ENCODE assay signal across 8 cellular contexts in the genomic region with DNA sequence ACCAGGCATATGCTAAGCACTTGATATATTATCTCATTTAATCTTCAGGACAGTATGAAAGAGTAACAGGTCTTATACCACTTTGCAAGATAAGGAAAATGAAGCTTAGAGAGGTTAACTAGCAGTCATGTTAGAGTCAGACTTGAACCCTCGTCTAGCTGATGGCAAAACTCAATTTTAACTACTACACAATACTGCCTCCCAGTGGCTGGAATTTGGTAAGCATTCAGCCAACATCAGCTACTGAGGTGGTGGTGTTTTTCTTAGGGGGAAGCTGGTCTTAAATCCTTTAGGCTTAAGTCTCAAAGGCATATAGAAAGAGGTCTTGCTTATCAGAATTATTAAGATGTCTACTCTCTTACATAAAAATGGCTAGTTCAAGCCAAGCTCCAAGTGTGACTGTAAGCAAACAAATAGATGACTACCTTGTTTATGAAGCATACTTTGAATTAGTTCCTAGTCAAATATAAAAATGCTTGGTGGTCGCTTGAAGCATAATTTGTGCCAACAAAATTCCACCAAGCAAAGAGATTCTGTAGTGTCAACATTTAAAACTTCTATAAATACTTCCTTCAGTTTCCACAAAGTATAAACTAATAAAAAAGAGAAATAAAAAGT.
A peak's percentile ranks its signal among the peaks of the same experiment; 100 is the strongest.
DNase-seq lines count a peak whose midpoint lies in the region; ATAC-seq, FAIRE-seq and TF ChIP-seq lines count a peak whose summit lies in the region.

No MANE protein-coding gene starts in this region.

- TF ChIP-seq CTCF in A673 (conservative IDR thresholded peaks at IDR 0.05; ENCODE audit: low read depth, low read length) (peak; percentile 77), OCI-LY1 (IDR thresholded peaks at IDR 0.05; ENCODE audit: low read length) (peak; percentile 72), esophagus muscularis mucosa (IDR thresholded peaks at IDR 0.05) (peak; percentile 44 to 58 (median 53)), neural progenitor cell (IDR thresholded peaks at IDR 0.05) (peak; percentile 89)

- H3K36me3 Mint-ChIP-seq in neural progenitor cell: no peaks in the 10 kb centered on the region

- POLR2A ChIA-PET in A673 (lab: Charles Lee; ENCODE audit: low non-redundant PET): no interaction called here

- H3K4me3 ChIP-seq in A673 (ENCODE audit: low read depth, low read length, poor library complexity, severe bottlenecking) (no peak overlapping the region), OCI-LY1 (ENCODE audit: low read depth, low read length, poor library complexity, severe bottlenecking) (no peak overlapping the region), esophagus muscularis mucosa (no peak overlapping the region), neural progenitor cell (no peak overlapping the region)

- H3K9ac ChIP-seq in OCI-LY1 (ENCODE audit: low read length): no peak overlapping the region
- no peak overlapping the region for H3K9ac ChIP-seq in neural progenitor cell

- WGBS in esophagus muscularis mucosa: 30% methylated on average over 2 of the region's 2 CpGs

- H3K79me2 ChIP-seq in OCI-LY1 (ENCODE audit: insufficient read depth, low read length) (no peaks in the 10 kb centered on the region), neural progenitor cell (ENCODE audit: low read depth) (no peaks in the 10 kb centered on the region)

- ATAC-seq in HG03066 (IDR thresholded peaks at IDR 0.05; ENCODE audit: low read depth, unreplicated experiment): peak; percentile 78
- ATAC-seq in GM21447 (IDR thresholded peaks at IDR 0.05; ENCODE audit: unreplicated experiment): no peak

- peak; percentile 30 for FAIRE-seq in GM12892 (lab: Jason Lieb, UNC)

- H2AFZ ChIP-seq in OCI-LY1 (ENCODE audit: low read length): no peak overlapping the region
- H2AFZ ChIP-seq in neural progenitor cell (replicated peaks): no peak overlapping the region

- no peak overlapping the region for H3K27ac Mint-ChIP-seq in neural progenitor cell

- H3K4me1 ChIP-seq in A673 (ENCODE audit: insufficient read depth, low read length, poor library complexity, severe bottlenecking) (no peaks in the 10 kb centered on the region), OCI-LY1 (ENCODE audit: insufficient read depth, low read length, severe bottlenecking) (no peaks in the 10 kb centered on the region), esophagus muscularis mucosa (peaks cover 0 to 3% (median 0%) of the 10 kb centered on the region in 4 donors), neural progenitor cell (peaks cover 20% of the 10 kb centered on the region)

- TF ChIP-seq POLR2A in GM12892 (IDR thresholded peaks at IDR 0.05; ENCODE audit: low read depth, low read length) (no peak), esophagus muscularis mucosa (IDR thresholded peaks at IDR 0.05; ENCODE audit: low read depth) (no peak)

- H3K27me3 ChIP-seq in A673 (replicated peaks; ENCODE audit: insufficient read depth, low read depth, low read length, poor library complexity) (peaks cover 22% of the 10 kb centered on the region), OCI-LY1 (ENCODE audit: insufficient read depth, low read length) (no peaks in the 10 kb centered on the region), esophagus muscularis mucosa (no peaks in the 10 kb centered on the region), neural progenitor cell (no peaks in the 10 kb centered on the region)

- CTCF ChIA-PET in A673 (lab: Charles Lee): interaction anchor here (0.5 to 1.1 kb wide), 4 partner anchors 173 to 882 kb away, joined by 3 to 5 read pairs (median 4); no protein-coding TSS in a partner anchor

- no peaks in the 10 kb centered on the region for H3K9me3 ChIP-seq in A673 (ENCODE audit: low read depth, low read length, poor library complexity, severe bottlenecking)
- no peaks in the 10 kb centered on the region for H3K9me3 ChIP-seq in OCI-LY1 (ENCODE audit: low read length)
- no peaks in the 10 kb centered on the region for H3K9me3 ChIP-seq in esophagus muscularis mucosa
- H3K9me3 ChIP-seq in neural progenitor cell (ENCODE audit: low read depth): no peaks in the 10 kb centered on the region

- TF ChIP-seq EP300 in esophagus muscularis mucosa (IDR thresholded peaks at IDR 0.05): no peak

- H3K9me2 ChIP-seq in OCI-LY1 (ENCODE audit: low read depth, low read length): no peaks in the 10 kb centered on the region

- peaks cover 4% of the 10 kb centered on the region for H3K4me1 Mint-ChIP-seq in neural progenitor cell

- intact Hi-C loops in A673 (cut with micrococcal nuclease; ENCODE audit: unreplicated experiment): loop anchor here (2.0 to 5.0 kb wide), 2 partner anchors 714 to 870 kb away; no protein-coding TSS in a partner anchor
- intact Hi-C loops in esophagus muscularis mucosa (cut with DNase I): loop anchor here (10.0 kb wide), 1 partner anchor 716 kb away; no protein-coding TSS in a partner anchor

- H3K9me3 Mint-ChIP-seq in neural progenitor cell: no peaks in the 10 kb centered on the region

- H3K27me3 Mint-ChIP-seq in neural progenitor cell (ENCODE audit: insufficient read depth, low read depth): no peaks in the 10 kb centered on the region

- BruUV-seq in A673 (replicated peaks; lab: Mats Ljungman, UMichigan): no TSS peak

- H3K27ac ChIP-seq in A673 (ENCODE audit: low read depth, low read length, poor library complexity, severe bottlenecking): no peak overlapping the region
- no peak overlapping the region for H3K27ac ChIP-seq in OCI-LY1 (ENCODE audit: low read depth, low read length, poor library complexity, severe bottlenecking)
- no peak overlapping the region for H3K27ac ChIP-seq in esophagus muscularis mucosa (replicated peaks in 1 of 4)
- H3K27ac ChIP-seq in neural progenitor cell: no peak overlapping the region

- DNase-seq in A673 (ENCODE audit: low spot score): peak; percentile 50
- peak; percentile 0 for DNase-seq in GM12892 (ENCODE audit: insufficient read length)
- DNase-seq in esophagus muscularis mucosa (ENCODE audit: extremely low spot score): no peak
- peak; percentile 76 for DNase-seq in neural progenitor cell (ENCODE audit: low spot score)
- no peak for DNase-seq in stimulated activated CD4-positive, alpha-beta T cell treated with anti-CD3 and anti-CD28 coated beads, Interleukin-15, amount 100 ng/mL, for 24 hours

- H3F3A ChIP-seq in OCI-LY1 (ENCODE audit: insufficient read depth, low read length) (no peaks in the 10 kb centered on the region), neural progenitor cell (ENCODE audit: low read depth) (no peaks in the 10 kb centered on the region)

- H3K36me3 ChIP-seq in A673 (ENCODE audit: insufficient read depth, low read length, poor library complexity, severe bottlenecking) (no peaks in the 10 kb centered on the region), OCI-LY1 (ENCODE audit: insufficient read depth, low read length) (no peaks in the 10 kb centered on the region), esophagus muscularis mucosa (no peaks in the 10 kb centered on the region), neural progenitor cell (no peaks in the 10 kb centered on the region)

- H3K4me2 ChIP-seq in OCI-LY1 (ENCODE audit: low read length) (no peak overlapping the region), neural progenitor cell (no peak overlapping the region)

- H4K20me1 ChIP-seq in OCI-LY1 (ENCODE audit: insufficient read depth, low read length) (no peaks in the 10 kb centered on the region), neural progenitor cell (ENCODE audit: low read depth) (no peaks in the 10 kb centered on the region)

- no peak overlapping the region for H3K4me3 Mint-ChIP-seq in neural progenitor cell

Comparison
In these comparisons a context has a peak if more than half of its experiments do, and no peak if none do; other contexts are left out.
1. DNase-seq: peak in A673 (single experiment), GM12892 (single experiment) and neural progenitor cell (single experiment); none in esophagus muscularis mucosa (single experiment) and stimulated activated CD4-positive, alpha-beta T cell treated with anti-CD3 and anti-CD28 coated beads, Interleukin-15, amount 100 ng/mL, for 24 hours (single experiment).
2. Peak in every context shown above with its lines, with median percentiles within 50 percentile points of each other: CTCF ChIP-seq.